Comparison of ENCODE assay signal across 8 cellular contexts in genomic region chr3:44509393-44509921, GRCh38. TPM values are rescaled to one million over a fixed set of nuclear protein-coding genes. Genes with fewer than 3 reads are reported as not detected.
A peak's percentile ranks its signal among the peaks of the same experiment; 100 is the strongest.
DNase-seq lines count a peak whose midpoint lies in the region; ATAC-seq, FAIRE-seq and TF ChIP-seq lines count a peak whose summit lies in the region.

No MANE protein-coding gene starts in this region.

- no peaks in the 10 kb centered on the region for H3K27me3 Mint-ChIP-seq in IgD-negative memory B cell

- TF ChIP-seq CTCF in GM12878 (IDR thresholded peaks at IDR 0.05 in 2 of 3, conservative IDR thresholded peaks at IDR 0.05 in 1 of 3; ENCODE audit: control insufficient read depth in 2 of 3, extremely low read depth in 1 of 3, insufficient read depth in 1 of 3, low read depth in 3 of 3, low read length in 3 of 3) (no peak), left lung (IDR thresholded peaks at IDR 0.05) (no peak), tibial nerve (IDR thresholded peaks at IDR 0.05) (no peak)

- peaks cover 22% of the 10 kb centered on the region for H3K79me2 ChIP-seq in GM12878 (ENCODE audit: control insufficient read depth, insufficient read depth, low read length)

- H3K9me3 ChIP-seq in GM12878 (replicated peaks; ENCODE audit: control insufficient read depth, insufficient read depth, low read length) (peaks cover 2% of the 10 kb centered on the region; the same call in 2 of the 3 replicates), left lung (peaks cover 0 to 2% of the 10 kb centered on the region in 2 donors), tibial nerve (peaks cover 0 to 26% (median 4%) of the 10 kb centered on the region in 4 donors)

- no peak for TF ChIP-seq EP300 in GM12878 (IDR thresholded peaks at IDR 0.05; ENCODE audit: borderline replicate concordance in 1 of 2, control insufficient read depth in 1 of 2, low read depth in 2 of 2, low read length in 2 of 2)
- no peak for TF ChIP-seq EP300 in tibial nerve (IDR thresholded peaks at IDR 0.05)

- H3K4me1 ChIP-seq in GM12878 (ENCODE audit: control insufficient read depth, insufficient read depth, low read length) (peaks cover 8% of the 10 kb centered on the region), left lung (peaks cover 10 to 35% of the 10 kb centered on the region in 2 donors), tibial nerve (peaks cover 0 to 30% (median 6%) of the 10 kb centered on the region in 4 donors)

- peak; percentile 47 for FAIRE-seq in GM12878 (lab: Jason Lieb, UNC)

- TF ChIP-seq RAD21 in GM12878 (IDR thresholded peaks at IDR 0.05; ENCODE audit: insufficient read depth, low read depth, low read length): no peak

- 63% methylated on average over 2 of the region's 2 CpGs for WGBS in GM12878 (ENCODE audit: insufficient coverage, insufficient replicate concordance, low lambda C conversion rate, missing lambda C conversion rate)
- WGBS in tibial nerve, 2 donors: 54 to 69% methylated on average over 2 of the region's 2 CpGs

- POLR2A ChIA-PET in GM12878 (lab: Charles Lee): no interaction called here

- H3K27ac ChIP-seq in GM12878 (ENCODE audit: control insufficient read depth, insufficient read depth) (peak overlapping the region; percentile 81), left lung (peak overlapping the region; percentile 84 to 89), tibial nerve (peak overlapping the region in 3 of 4 donors; percentile 92 to 95 (median 92))

- no peak overlapping the region for H2AFZ ChIP-seq in GM12878 (ENCODE audit: control insufficient read depth, low read depth, low read length)

- H3K36me3 ChIP-seq in GM12878 (ENCODE audit: control insufficient read depth in 2 of 2, insufficient read depth in 2 of 2, low read length in 1 of 2) (no peaks in the 10 kb centered on the region; a peak in 1 of 4 replicates), left lung (no peaks in the 10 kb centered on the region), tibial nerve (peaks cover 0 to 33% (median 0%) of the 10 kb centered on the region in 3 donors)

- SMC1A ChIA-PET in GM12878 (lab: Charles Lee; ENCODE audit: uncharacterized antibody, unreplicated experiment): no interaction called here

- peak; percentile 4 for DNase-seq in GDM1 (lab: John Stamatoyannopoulos, UW)
- no peak for DNase-seq in GM12878 (ENCODE audit: low read depth, low spot score)
- no peak for DNase-seq in left lung
- no peak for DNase-seq in tibial nerve (ENCODE audit: low spot score in 2 of 2)
- no peak for DNase-seq in GM19238 (ENCODE audit: insufficient read length, low spot score)
- DNase-seq in central memory CD4-positive, alpha-beta T cell: no peak

- intact Hi-C loops in GM12878 (cut with micrococcal nuclease; ENCODE audit: unreplicated experiment) (no loop called here), left lung (cut with DNase I) (no loop called here)

- no peaks in the 10 kb centered on the region for H4K20me1 ChIP-seq in GM12878 (ENCODE audit: control insufficient read depth, insufficient read depth)

- H3K4me3 ChIP-seq in GM12878: peak overlapping the region; percentile 81
- peak overlapping the region; percentile 74 to 86 for H3K4me3 ChIP-seq in left lung
- H3K4me3 ChIP-seq in tibial nerve: peak overlapping the region; percentile 63 to 92 (median 78)

- peak overlapping the region; percentile 89 to 100 (median 97) for H3K4me3 Mint-ChIP-seq in IgD-negative memory B cell

- TF ChIP-seq POLR2A in GM12878 (IDR thresholded peaks at IDR 0.05; ENCODE audit: low read depth, low read length): no peak
- no peak for TF ChIP-seq POLR2A in tibial nerve (IDR thresholded peaks at IDR 0.05)

- H3K4me2 ChIP-seq in GM12878 (ENCODE audit: control insufficient read depth, insufficient read depth): peak overlapping the region; percentile 93

- BruUV-seq in GM12878 (replicated peaks; lab: Mats Ljungman, UMichigan): no TSS peak

- H3K36me3 Mint-ChIP-seq in IgD-negative memory B cell: peaks cover 11% of the 10 kb centered on the region

- CTCF ChIA-PET in GM12878 (lab: Yijun Ruan, JAX): no interaction called here

- peaks cover 18 to 36% (median 32%) of the 10 kb centered on the region in 3 donors for H3K4me1 Mint-ChIP-seq in IgD-negative memory B cell

- peak overlapping the region; percentile 86 for H3K9ac ChIP-seq in GM12878 (ENCODE audit: control insufficient read depth, insufficient read depth, low read length)

- peaks cover 0 to 2% (median 0%) of the 10 kb centered on the region in 3 donors for H3K9me3 Mint-ChIP-seq in IgD-negative memory B cell

- in situ Hi-C loops in GM12878 (cut with MboI): no loop called here

- H3K27ac Mint-ChIP-seq in IgD-negative memory B cell: peak overlapping the region; percentile 79 to 98 (median 97)

- RAD21 ChIA-PET in GM12878 (lab: Charles Lee; ENCODE audit: unreplicated experiment): interaction anchor here (3.4 kb wide), 1 partner anchor 171 kb away, joined by 14 read pairs; the partner anchor contains the start of gene TCAIM

- ATAC-seq in GM12878 (peak; percentile 41), left lung (peak; percentile 6), HG02571 (IDR thresholded peaks at IDR 0.05; ENCODE audit: unreplicated experiment) (no peak)

- H3K27me3 ChIP-seq in GM12878 (replicated peaks in 1 of 2; ENCODE audit: control insufficient read depth in 2 of 2, insufficient read depth in 2 of 2, low read length in 1 of 2) (no peaks in the 10 kb centered on the region), left lung (no peaks in the 10 kb centered on the region), tibial nerve (no peaks in the 10 kb centered on the region)

TF ChIP-seq in GM12878, 131 proteins besides CTCF, POLR2A, EP300 and RAD21 (continues in another document):
- no peak for TF ChIP-seq EZH2 (IDR thresholded peaks at IDR 0.05; ENCODE audit: borderline replicate concordance, control insufficient read depth, low read depth, low read length)
- no peak for TF ChIP-seq SMARCA5 (IDR thresholded peaks at IDR 0.05)
- TF ChIP-seq, protein P1, sequence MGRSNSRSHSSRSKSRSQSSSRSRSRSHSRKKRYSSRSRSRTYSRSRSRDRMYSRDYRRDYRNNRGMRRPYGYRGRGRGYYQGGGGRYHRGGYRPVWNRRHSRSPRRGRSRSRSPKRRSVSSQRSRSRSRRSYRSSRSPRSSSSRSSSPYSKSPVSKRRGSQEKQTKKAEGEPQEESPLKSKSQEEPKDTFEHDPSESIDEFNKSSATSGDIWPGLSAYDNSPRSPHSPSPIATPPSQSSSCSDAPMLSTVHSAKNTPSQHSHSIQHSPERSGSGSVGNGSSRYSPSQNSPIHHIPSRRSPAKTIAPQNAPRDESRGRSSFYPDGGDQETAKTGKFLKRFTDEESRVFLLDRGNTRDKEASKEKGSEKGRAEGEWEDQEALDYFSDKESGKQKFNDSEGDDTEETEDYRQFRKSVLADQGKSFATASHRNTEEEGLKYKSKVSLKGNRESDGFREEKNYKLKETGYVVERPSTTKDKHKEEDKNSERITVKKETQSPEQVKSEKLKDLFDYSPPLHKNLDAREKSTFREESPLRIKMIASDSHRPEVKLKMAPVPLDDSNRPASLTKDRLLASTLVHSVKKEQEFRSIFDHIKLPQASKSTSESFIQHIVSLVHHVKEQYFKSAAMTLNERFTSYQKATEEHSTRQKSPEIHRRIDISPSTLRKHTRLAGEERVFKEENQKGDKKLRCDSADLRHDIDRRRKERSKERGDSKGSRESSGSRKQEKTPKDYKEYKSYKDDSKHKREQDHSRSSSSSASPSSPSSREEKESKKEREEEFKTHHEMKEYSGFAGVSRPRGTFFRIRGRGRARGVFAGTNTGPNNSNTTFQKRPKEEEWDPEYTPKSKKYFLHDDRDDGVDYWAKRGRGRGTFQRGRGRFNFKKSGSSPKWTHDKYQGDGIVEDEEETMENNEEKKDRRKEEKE (IDR thresholded peaks at IDR 0.05): no peak

RNA-seq across cellular contexts. Expression of gene ZNF445, which starts 32.0 kb away (rescaled TPM):
- polyA plus RNA-seq in IgD-negative memory B cell (2.7 TPM), GM12878 (2011; rRNA removed) (5.7 and 6.2 TPM in 2 replicates), GM12878 (2014; fragmentation: Illumina TruSeq; extraction: Trizol) (7.2 and 8.6 TPM in 2 replicates), GM12878 (2014; fragmentation: Nextera tagmentation; extraction: Ambion mirVana) (under 1 TPM; 0.80 to 0.85 TPM), GM12878 (2014; rRNA removed) (7.2 and 8.0 TPM in 2 replicates), GM12878 (2016; fragmentation: Nextera tagmentation; extraction: Ambion mirVana) (1 to 10 TPM; 3.5 to 4.4 TPM)
- total RNA-seq in GM12878 (2013; cell fraction: nucleolus; rRNA removed): 35.8 and 37.5 TPM in 2 replicates
- total RNA-seq in GM12878 (2014; rRNA removed) (4.9 and 5.4 TPM in 2 replicates), GM12878 (2014; rRNA removed; fragmentation: Illumina TruSeq; extraction: Trizol) (7.6 and 9.0 TPM in 2 replicates), GM12878 (2021) (14.4 and 15.5 TPM in 2 replicates), left lung (10 to 100 TPM; 18.1 to 18.3 TPM), tibial nerve (10 to 100 TPM in 3 of 4 donors, 1 to 10 TPM in 1; 9.6 to 15.7 (median 13.6) TPM)
- 3.3 TPM for polyA plus RNA-seq in GM12878 (2011; ENCODE audit: low read depth)
- 3.9 and 4.0 TPM in 2 replicates for polyA plus RNA-seq in GM12878 (2011; cell fraction: cytosol; rRNA removed)
- polyA plus RNA-seq in GM12878 (2011; cell fraction: nucleus; rRNA removed): 8.3 and 9.2 TPM in 2 replicates
- 4.3 TPM in 2 replicates for polyA plus RNA-seq in GM12878 (2012)
- 13.0 and 13.4 TPM in 2 replicates for polyA minus RNA-seq in GM12878 (2011; rRNA and poly(A)+ RNA removed)
- polyA minus RNA-seq in GM12878 (2011; cell fraction: cytosol; rRNA and poly(A)+ RNA removed): 3.5 and 4.3 TPM in 2 replicates
- 4.6 and 11.0 TPM in 2 replicates for polyA minus RNA-seq in GM12878 (2011; cell fraction: nucleus; rRNA and poly(A)+ RNA removed)

RNA-seq across cellular contexts. Expression of gene ZKSCAN7, which starts 45.5 kb away (rescaled TPM):
- polyA plus RNA-seq in IgD-negative memory B cell: 1.8 TPM
- total RNA-seq in GM12878 (2013; cell fraction: nucleolus; rRNA removed): 10.7 and 11.3 TPM in 2 replicates
- 4.9 and 6.0 TPM in 2 replicates for total RNA-seq in GM12878 (2014; rRNA removed)
- total RNA-seq in GM12878 (2014; rRNA removed; fragmentation: Illumina TruSeq; extraction: Trizol): 3.5 and 3.6 TPM in 2 replicates
- 3.6 and 4.6 TPM in 2 replicates for total RNA-seq in GM12878 (2021)
- polyA plus RNA-seq in GM12878 (2011; ENCODE audit: low read depth): 1.8 TPM
- 3.0 and 3.1 TPM in 2 replicates for polyA plus RNA-seq in GM12878 (2011; rRNA removed)
- 1.9 and 2.9 TPM in 2 replicates for polyA plus RNA-seq in GM12878 (2011; cell fraction: cytosol; rRNA removed)
- 7.7 and 7.9 TPM in 2 replicates for polyA plus RNA-seq in GM12878 (2011; cell fraction: nucleus; rRNA removed)
- 2.2 and 2.5 TPM in 2 replicates for polyA plus RNA-seq in GM12878 (2012)
- polyA plus RNA-seq in GM12878 (2014; fragmentation: Illumina TruSeq; extraction: Trizol): 3.7 and 4.5 TPM in 2 replicates
- polyA plus RNA-seq in GM12878 (2014; fragmentation: Nextera tagmentation; extraction: Ambion mirVana): under 1 TPM; 0.77 to 0.88 TPM
- 2.5 and 5.4 TPM in 2 replicates for polyA plus RNA-seq in GM12878 (2014; rRNA removed)
- 1 to 10 TPM; 2.3 to 3.4 TPM for polyA plus RNA-seq in GM12878 (2016; fragmentation: Nextera tagmentation; extraction: Ambion mirVana)
- 1.5 and 4.6 TPM in 2 replicates for polyA minus RNA-seq in GM12878 (2011; rRNA and poly(A)+ RNA removed)
- 2.0 TPM in 1 of 2 replicates, not detected in the other for polyA minus RNA-seq in GM12878 (2011; cell fraction: cytosol; rRNA and poly(A)+ RNA removed)
- polyA minus RNA-seq in GM12878 (2011; cell fraction: nucleus; rRNA and poly(A)+ RNA removed): 4.6 and 5.7 TPM in 2 replicates
- total RNA-seq in left lung: 1 to 10 TPM; 4.0 to 6.0 TPM
- 10 to 100 TPM in 3 of 4 donors, 1 to 10 TPM in 1; 6.5 to 11.1 (median 10.3) TPM for total RNA-seq in tibial nerve
